ENCODE assay signal across 2 cellular contexts in genomic region chr11:63871962-63872832, GRCh38.
TF ChIP-seq lines count a peak whose summit lies in the region.

No MANE protein-coding gene starts in this region.

TF ChIP-seq in GM23338, 12 proteins besides CTCF, POLR2A, EP300 and RAD21:
- TF ChIP-seq ETS1 (IDR thresholded peaks at IDR 0.05) (no peak), ZNF462 (CRISPR knock-in tag; IDR thresholded peaks at IDR 0.05) (no peak), CREB1 (CRISPR knock-in tag; IDR thresholded peaks at IDR 0.05; ENCODE audit: low read depth) (no peak), NANOG (IDR thresholded peaks at IDR 0.05; ENCODE audit: borderline replicate concordance) (no peak), EZH2 (IDR thresholded peaks at IDR 0.05; ENCODE audit: low read depth, unreplicated experiment) (no peak), ZNF331 (CRISPR knock-in tag; IDR thresholded peaks at IDR 0.05; ENCODE audit: low read depth) (no peak), STAT1 (IDR thresholded peaks at IDR 0.05; ENCODE audit: unreplicated experiment) (no peak), POLR2AphosphoS5 (IDR thresholded peaks at IDR 0.05; ENCODE audit: low read depth) (no peak), JUNB (IDR thresholded peaks at IDR 0.05; ENCODE audit: unreplicated experiment) (no peak), EZH2phosphoT487 (IDR thresholded peaks at IDR 0.05; ENCODE audit: unreplicated experiment) (no peak), ZNF114 (CRISPR knock-in tag; IDR thresholded peaks at IDR 0.05) (no peak), REST (IDR thresholded peaks at IDR 0.05; ENCODE audit: unreplicated experiment) (no peak)

TF ChIP-seq in SK-N-SH treated with all-trans-retinoic acid at 6 μM for 48 hours, 23 proteins besides CTCF, POLR2A, EP300 and RAD21 (continued from another document):
- no peak for TF ChIP-seq TSHZ2 (CRISPR knock-in tag; IDR thresholded peaks at IDR 0.05)
- no peak for TF ChIP-seq ZFP3 (CRISPR knock-in tag; IDR thresholded peaks at IDR 0.05)
- TF ChIP-seq ZNF8 (CRISPR knock-in tag; IDR thresholded peaks at IDR 0.05): no peak
- TF ChIP-seq GLIS3 (CRISPR knock-in tag; IDR thresholded peaks at IDR 0.05): no peak
- no peak for TF ChIP-seq PPARA (CRISPR knock-in tag; IDR thresholded peaks at IDR 0.05; ENCODE audit: borderline replicate concordance)
- no peak for TF ChIP-seq ESRRG (CRISPR knock-in tag; IDR thresholded peaks at IDR 0.05)
